In genomic region chr13:111066544-111066943, GRCh38 we compare ENCODE assay signal across 10 cellular contexts. TPM values are rescaled to one million over a fixed set of nuclear protein-coding genes. Genes with fewer than 3 reads are reported as not detected.
A peak's percentile ranks its signal among the peaks of the same experiment; 100 is the strongest.
DNase-seq lines count a peak whose midpoint lies in the region; ATAC-seq and TF ChIP-seq lines count a peak whose summit lies in the region.
"Had no signal": no experiment of that assay in that cellular context is flagged by ENCODE, and none has a peak within 500 bp of the region (broad histone marks: within the 10 kb centered on the region; RNA-seq: fewer than 3 reads in every experiment).

No MANE protein-coding gene starts in this region.

- peaks cover 8% of the 10 kb centered on the region for H3K4me1 ChIP-seq in iPS DF 6.9 (ENCODE audit: control insufficient read depth, insufficient read depth, low read length)
- peaks cover 5% of the 10 kb centered on the region for H3K4me1 ChIP-seq in psoas muscle
- H3K4me1 ChIP-seq: foreskin keratinocyte had no signal

- peak overlapping the region; percentile 60 for H3K4me3 Mint-ChIP-seq in activated T-helper 2 cell treated with anti-CD3 and anti-CD28 coated beads, Interferon-gamma antibody, Interleukin-2, Interleukin-4, amounts not matched to agents 10 μg/mL and 5 μg/mL and 100 μg/mL, durations not matched to agents 14 hours and 24 hours and 36 hours (ENCODE audit: low read depth)

- H3K27me3 Mint-ChIP-seq in activated T-helper 2 cell treated with anti-CD3 and anti-CD28 coated beads, Interferon-gamma antibody, Interleukin-2, Interleukin-4, amounts not matched to agents 10 μg/mL and 5 μg/mL and 100 μg/mL, durations not matched to agents 14 hours and 24 hours and 36 hours (ENCODE audit: low read depth), result peaks cover 58% of the 10 kb centered on the region

- no peak overlapping the region for H3K27ac Mint-ChIP-seq in activated T-helper 2 cell treated with anti-CD3 and anti-CD28 coated beads, Interferon-gamma antibody, Interleukin-2, Interleukin-4, amounts not matched to agents 10 μg/mL and 5 μg/mL and 100 μg/mL, durations not matched to agents 14 hours and 24 hours and 36 hours

- H3K27ac ChIP-seq in iPS DF 6.9 (ENCODE audit: low read length) (no peak overlapping the region), psoas muscle (no peak overlapping the region)
- H3K27ac ChIP-seq: foreskin keratinocyte had no signal

- H3K27me3 ChIP-seq in iPS DF 6.9 (ENCODE audit: control insufficient read depth, insufficient read depth, low read length) (no peaks in the 10 kb centered on the region; the same call in 1 of the 2 replicates), psoas muscle (ENCODE audit: insufficient read depth in 3 of 3, low read length in 2 of 3) (peaks cover 0 to 2% (median 0%) of the 10 kb centered on the region in 3 donors)
- H3K27me3 ChIP-seq: brain microvascular endothelial cell had no signal

- H3K36me3 ChIP-seq in iPS DF 6.9 (ENCODE audit: control insufficient read depth, insufficient read depth, low read length), result no peaks in the 10 kb centered on the region
- no peaks in the 10 kb centered on the region for H3K36me3 ChIP-seq in psoas muscle (ENCODE audit: insufficient read depth in 1 of 2, low read depth in 1 of 2)
- H3K36me3 ChIP-seq: brain microvascular endothelial cell had no signal

- intact Hi-C loops in activated T-helper 2 cell treated with anti-CD3 and anti-CD28 coated beads, Interferon-gamma antibody, Interleukin-2, Interleukin-4, amounts not matched to agents 10 μg/mL and 5 μg/mL and 100 μg/mL, durations not matched to agents 14 hours and 24 hours and 36 hours (cut with micrococcal nuclease), result loop anchor here (5.0 kb wide), 2 partner anchors 46 to 124 kb away; no protein-coding TSS in a partner anchor
- intact Hi-C loops in psoas muscle (cut with DNase I), result loop anchor here in 1 of 2 donors (5.0 kb wide), 1 partner anchor 156 kb away; no protein-coding TSS in a partner anchor

- ATAC-seq in HG02678 (IDR thresholded peaks at IDR 0.05; ENCODE audit: unreplicated experiment), result peak; percentile 20
- ATAC-seq in psoas muscle, result peak in 2 of 4 donors; percentile 7 to 13
- ATAC-seq in HG03175 (IDR thresholded peaks at IDR 0.05; ENCODE audit: unreplicated experiment), result no peak
- no peak for ATAC-seq in activated CD4-positive, CD25-positive, alpha-beta regulatory T cell treated with anti-CD3 and anti-CD28 coated beads, Interleukin-2, amount 50 U/mL, for 24 hours

- H3K9me3 Mint-ChIP-seq in activated T-helper 2 cell treated with anti-CD3 and anti-CD28 coated beads, Interferon-gamma antibody, Interleukin-2, Interleukin-4, amounts not matched to agents 10 μg/mL and 5 μg/mL and 100 μg/mL, durations not matched to agents 14 hours and 24 hours and 36 hours, result peaks cover 9% of the 10 kb centered on the region

- TF ChIP-seq CTCF in psoas muscle (IDR thresholded peaks at IDR 0.05), result no peak

- peaks cover 8% of the 10 kb centered on the region for H3K4me1 Mint-ChIP-seq in activated T-helper 2 cell treated with anti-CD3 and anti-CD28 coated beads, Interferon-gamma antibody, Interleukin-2, Interleukin-4, amounts not matched to agents 10 μg/mL and 5 μg/mL and 100 μg/mL, durations not matched to agents 14 hours and 24 hours and 36 hours (ENCODE audit: low read depth)

- no peaks in the 10 kb centered on the region for H3K9me3 ChIP-seq in iPS DF 6.9 (ENCODE audit: control insufficient read depth, insufficient read depth, low read length)
- no peaks in the 10 kb centered on the region for H3K9me3 ChIP-seq in psoas muscle

- WGBS in iPS DF 6.9 (ENCODE audit: insufficient coverage, insufficient read length), result no CpG with 5 or more reads among the region's 22 CpGs
- WGBS in psoas muscle, 3 donors, result 58 to 67% (median 65%) methylated on average over 22 of the region's 22 CpGs

- H3K4me3 ChIP-seq in iPS DF 6.9 (ENCODE audit: low read length) (0 out of 2 replicates have a peak overlapping the region, but pooled peaks have one; percentile 9), psoas muscle (peak overlapping the region; percentile 71)

- no peak for DNase-seq in activated T-helper 2 cell treated with anti-CD3 and anti-CD28 coated beads, Interferon-gamma antibody, Interleukin-2, Interleukin-4, amounts not matched to agents 10 μg/mL and 5 μg/mL and 100 μg/mL, durations not matched to agents 14 hours and 24 hours and 36 hours (ENCODE audit: low spot score)
- DNase-seq in iPS DF 6.9 (ENCODE audit: low read depth, low spot score) (no peak), psoas muscle (no peak)
- no peak for DNase-seq in stimulated activated CD4-positive, alpha-beta T cell treated with anti-CD3 and anti-CD28 coated beads, Interleukin-4, amount 100 ng/mL, for 24 hours
- DNase-seq: brain microvascular endothelial cell, DMS79 treated with DMSO at 0.1 percent for 48 hours had no signal

- peaks cover 3% of the 10 kb centered on the region for H3K36me3 Mint-ChIP-seq in activated T-helper 2 cell treated with anti-CD3 and anti-CD28 coated beads, Interferon-gamma antibody, Interleukin-2, Interleukin-4, amounts not matched to agents 10 μg/mL and 5 μg/mL and 100 μg/mL, durations not matched to agents 14 hours and 24 hours and 36 hours (ENCODE audit: low read depth)

RNA-seq across cellular contexts. Expression of gene ARHGEF7, which starts 48.6 kb away (rescaled TPM):
- 65.7 and 76.0 TPM in 2 replicates for total RNA-seq in activated T-helper 2 cell treated with anti-CD3 and anti-CD28 coated beads, Interferon-gamma antibody, Interleukin-2, Interleukin-4, amounts not matched to agents 10 μg/mL and 5 μg/mL and 100 μg/mL, durations not matched to agents 14 hours and 24 hours and 36 hours
- 10 to 100 TPM; 44.1 to 53.6 (median 52.7) TPM for total RNA-seq in psoas muscle
- 10 to 100 TPM; 21.6 to 46.8 (median 22.3) TPM for polyA plus RNA-seq in psoas muscle
